Comparison of ENCODE assay signal across 8 cellular contexts in genomic region chr3:49166752-49167556, GRCh38. TPM values are rescaled to one million over a fixed set of nuclear protein-coding genes. Genes with fewer than 3 reads are reported as not detected.
DNase-seq lines count a peak whose midpoint lies in the region; ATAC-seq, FAIRE-seq and TF ChIP-seq lines count a peak whose summit lies in the region.

No MANE protein-coding gene starts in this region.

- peak in 1 of 2 donors; percentile 11 for TF ChIP-seq RAD21 in liver (IDR thresholded peaks at IDR 0.05)

- H3K4me1 ChIP-seq in astrocyte (ENCODE audit: insufficient read depth, low read length), result peaks cover 23% of the 10 kb centered on the region
- peaks cover 18 to 46% (median 40%) of the 10 kb centered on the region in 4 donors for H3K4me1 ChIP-seq in liver (ENCODE audit: control insufficient read depth in 4 of 4, insufficient read depth in 4 of 4, low read length in 3 of 4)
- H3K4me1 ChIP-seq in tibial nerve, result peaks cover 0 to 54% (median 14%) of the 10 kb centered on the region in 4 donors

- TF ChIP-seq CTCF in astrocyte (IDR thresholded peaks at IDR 0.05; ENCODE audit: insufficient read depth, low read depth, low read length), result no peak
- TF ChIP-seq CTCF in liver (IDR thresholded peaks at IDR 0.05; ENCODE audit: low read depth, low read length, missing input control), result no peak
- TF ChIP-seq CTCF in tibial nerve (IDR thresholded peaks at IDR 0.05), result no peak

- no peak overlapping the region for H3K27ac Mint-ChIP-seq in activated T-cell treated with anti-CD3 and anti-CD28 coated beads, Interleukin-2, amount 50 U/mL, for 72 hours
- no peak overlapping the region for H3K27ac Mint-ChIP-seq in astrocyte (ENCODE audit: unreplicated experiment)

- peak overlapping the region; percentile 80 to 89 for H3K4me3 Mint-ChIP-seq in activated T-cell treated with anti-CD3 and anti-CD28 coated beads, Interleukin-2, amount 50 U/mL, for 72 hours
- H3K4me3 Mint-ChIP-seq in astrocyte (ENCODE audit: unreplicated experiment), result peak overlapping the region; percentile 88

- no peaks in the 10 kb centered on the region for H3K9me3 ChIP-seq in astrocyte (ENCODE audit: insufficient read depth, low read depth, low read length)
- H3K9me3 ChIP-seq in liver (ENCODE audit: control insufficient read depth in 4 of 4, low read length in 3 of 4), result no peaks in the 10 kb centered on the region
- H3K9me3 ChIP-seq in tibial nerve, result no peaks in the 10 kb centered on the region

- peak overlapping the region; percentile 97 for H2AFZ ChIP-seq in astrocyte (ENCODE audit: low read depth, low read length)

- FAIRE-seq in astrocyte (lab: Jason Lieb, UNC), result no peak

- no peak for ATAC-seq in activated T-cell treated with anti-CD3 and anti-CD28 coated beads, Interleukin-2, amount 50 U/mL, for 72 hours (replicated peaks in 1 of 2)
- ATAC-seq in HG03571 (IDR thresholded peaks at IDR 0.05; ENCODE audit: unreplicated experiment), result no peak

- WGBS in liver, result 80% methylated on average over 6 of the region's 6 CpGs
- WGBS in tibial nerve, 2 donors, result 89% methylated on average over 6 of the region's 6 CpGs

- TF ChIP-seq EP300 in tibial nerve (IDR thresholded peaks at IDR 0.05), result no peak

- H3K27ac ChIP-seq in astrocyte (ENCODE audit: low read depth, low read length) (no peak overlapping the region), liver (ENCODE audit: low read depth in 1 of 2, low read length in 2 of 2) (peak overlapping the region; percentile 30 to 60), tibial nerve (peak overlapping the region; percentile 86 to 95 (median 92))

- peaks cover 6 to 10% of the 10 kb centered on the region in 2 donors for H3K36me3 Mint-ChIP-seq in activated T-cell treated with anti-CD3 and anti-CD28 coated beads, Interleukin-2, amount 50 U/mL, for 72 hours (ENCODE audit: insufficient read depth in 2 of 2)
- peaks cover 9% of the 10 kb centered on the region for H3K36me3 Mint-ChIP-seq in astrocyte (ENCODE audit: low read depth, unreplicated experiment)

- H3K36me3 ChIP-seq in astrocyte (ENCODE audit: insufficient read depth, low read length) (peaks cover 6% of the 10 kb centered on the region), liver (ENCODE audit: control insufficient read depth in 4 of 4, insufficient read depth in 3 of 4, low read depth in 1 of 4, low read length in 3 of 4) (peaks cover 0 to 14% (median 12%) of the 10 kb centered on the region in 4 donors), tibial nerve (peaks cover 0 to 23% (median 0%) of the 10 kb centered on the region in 3 donors)

- no peaks in the 10 kb centered on the region for H3K27me3 Mint-ChIP-seq in activated T-cell treated with anti-CD3 and anti-CD28 coated beads, Interleukin-2, amount 50 U/mL, for 72 hours (ENCODE audit: low read depth)
- no peaks in the 10 kb centered on the region for H3K27me3 Mint-ChIP-seq in astrocyte (ENCODE audit: low read depth, unreplicated experiment)

- TF ChIP-seq POLR2A in tibial nerve (IDR thresholded peaks at IDR 0.05), result no peak

- peaks cover 14% of the 10 kb centered on the region for H4K20me1 ChIP-seq in astrocyte (ENCODE audit: insufficient read depth, low read length)

- H3K79me2 ChIP-seq in astrocyte (ENCODE audit: insufficient read depth, low read length), result peaks cover 30% of the 10 kb centered on the region

- H3K4me3 ChIP-seq in astrocyte (ENCODE audit: insufficient read depth, low read depth, low read length) (peak overlapping the region; percentile 72), liver (ENCODE audit: low read depth in 1 of 3, low read length in 3 of 3) (peak overlapping the region in 2 of 3 donors; percentile 91 to 96), tibial nerve (peak overlapping the region; percentile 80 to 96 (median 92))

- H3K4me2 ChIP-seq in astrocyte (ENCODE audit: low read length), result peak overlapping the region; percentile 86

- peak in 1 of 2 donors; percentile 15 for DNase-seq in activated T-cell treated with anti-CD3 and anti-CD28 coated beads, Interleukin-2, amount 50 U/mL, for 72 hours
- DNase-seq in activated T-cell treated with anti-CD3 and anti-CD28 coated beads for 4 hours (no peak), astrocyte (ENCODE audit: low read depth) (no peak), tibial nerve (ENCODE audit: low spot score in 2 of 2) (no peak), AG20443 (ENCODE audit: low spot score) (no peak), NCI-H748 (lab: John Stamatoyannopoulos, UW; ENCODE audit: unreplicated experiment) (no peak)

- H3K9ac ChIP-seq in astrocyte (ENCODE audit: low read length) (peak overlapping the region; percentile 89), liver (ENCODE audit: low read depth in 1 of 2, low read length in 2 of 2) (no peak overlapping the region)

- peaks cover 49% of the 10 kb centered on the region for H3K4me1 Mint-ChIP-seq in activated T-cell treated with anti-CD3 and anti-CD28 coated beads, Interleukin-2, amount 50 U/mL, for 72 hours (ENCODE audit: low read depth)
- H3K4me1 Mint-ChIP-seq in astrocyte (ENCODE audit: low read depth, unreplicated experiment), result peaks cover 11% of the 10 kb centered on the region

- no peaks in the 10 kb centered on the region for H3K27me3 ChIP-seq in astrocyte (ENCODE audit: insufficient read depth, low read length)
- H3K27me3 ChIP-seq in liver (ENCODE audit: control insufficient read depth in 4 of 4, insufficient read depth in 4 of 4, low read length in 3 of 4), result no peaks in the 10 kb centered on the region
- H3K27me3 ChIP-seq in tibial nerve, result no peaks in the 10 kb centered on the region

- H3K9me3 Mint-ChIP-seq in activated T-cell treated with anti-CD3 and anti-CD28 coated beads, Interleukin-2, amount 50 U/mL, for 72 hours, result no peaks in the 10 kb centered on the region
- H3K9me3 Mint-ChIP-seq in astrocyte (ENCODE audit: unreplicated experiment), result no peaks in the 10 kb centered on the region

TF ChIP-seq in liver, 16 proteins besides CTCF, POLR2A, EP300 and RAD21 (continues in another document):
- TF ChIP-seq RXRA (IDR thresholded peaks at IDR 0.05) (peak; percentile 69 to 71), MAX (IDR thresholded peaks at IDR 0.05) (no peak), YY1 (IDR thresholded peaks at IDR 0.05) (no peak), FOXA2 (IDR thresholded peaks at IDR 0.05) (no peak), JUND (IDR thresholded peaks at IDR 0.05) (peak in 1 of 2 donors; percentile 36), ZBTB33 (IDR thresholded peaks at IDR 0.05) (no peak), EGR1 (IDR thresholded peaks at IDR 0.05; ENCODE audit: low read depth in 2 of 2) (no peak), HNF4A (conservative IDR thresholded peaks at IDR 0.05) (peak; percentile 94), SP1 (IDR thresholded peaks at IDR 0.05) (peak; percentile 83)

RNA-seq across cellular contexts. Expression of gene CCDC71, which starts 0.8 kb away (rescaled TPM):
- total RNA-seq in activated T-cell treated with anti-CD3 and anti-CD28 coated beads, Interleukin-2, amount 50 U/mL, for 72 hours, result 10 to 100 TPM; 15.7 to 16.8 TPM
- total RNA-seq in astrocyte (18.5 and 20.5 TPM in 2 replicates), liver (10 to 100 TPM in 1 of 2 donors, 1 to 10 TPM in 1; 6.1 to 10.4 TPM), tibial nerve (10 to 100 TPM; 30.4 to 38.3 (median 36.3) TPM)
- polyA plus RNA-seq in liver, result 10 to 100 TPM in 1 of 2 donors, 1 to 10 TPM in 1; 1.1 to 10.7 TPM

RNA-seq across cellular contexts. Expression of gene KLHDC8B, which starts 4.4 kb away (rescaled TPM):
- total RNA-seq in activated T-cell treated with anti-CD3 and anti-CD28 coated beads, Interleukin-2, amount 50 U/mL, for 72 hours, result 1 to 10 TPM; 3.0 to 5.4 TPM
- total RNA-seq in astrocyte (30.2 and 31.6 TPM in 2 replicates), liver (10 to 100 TPM in 1 of 2 donors, 1 to 10 TPM in 1; 9.2 to 17.1 TPM), tibial nerve (10 to 100 TPM; 20.8 to 33.1 (median 29.7) TPM)
- polyA plus RNA-seq in liver, result 1 to 10 TPM; 8.1 to 9.6 TPM

RNA-seq across cellular contexts. Expression of gene LAMB2, which starts 34.1 kb away (rescaled TPM):
- total RNA-seq in activated T-cell treated with anti-CD3 and anti-CD28 coated beads, Interleukin-2, amount 50 U/mL, for 72 hours, result 1 to 10 TPM in 1 of 2 donors, under 1 TPM in 1; 0.39 to 1.7 TPM
- total RNA-seq in astrocyte, result 344 and 391 TPM in 2 replicates
- 100 to 1,000 TPM; 134 TPM for total RNA-seq in liver
- 100 to 1,000 TPM in 1 of 2 donors, 10 to 100 TPM in 1; 87.6 to 172 TPM for polyA plus RNA-seq in liver
- 100 to 1,000 TPM; 589 to 844 (median 649) TPM for total RNA-seq in tibial nerve

RNA-seq across cellular contexts. Expression of gene USP19, which starts 46.3 kb away (rescaled TPM):
- total RNA-seq in activated T-cell treated with anti-CD3 and anti-CD28 coated beads, Interleukin-2, amount 50 U/mL, for 72 hours, result 10 to 100 TPM; 65.5 to 92.2 TPM
- total RNA-seq in astrocyte (28.7 and 31.7 TPM in 2 replicates), liver (10 to 100 TPM; 36.4 to 39.6 TPM), tibial nerve (100 to 1,000 TPM in 1 of 4 donors, 10 to 100 TPM in 3; 72.3 to 113 (median 83.6) TPM)
- polyA plus RNA-seq in liver, result 10 to 100 TPM in 1 of 2 donors, 1 to 10 TPM in 1; 8.1 to 18.3 TPM

Comparison
In these comparisons a context has a peak if more than half of its experiments do, and no peak if none do; other contexts are left out.
1. RNA of gene LAMB2, which starts 34.1 kb away (total RNA-seq): 589 to 844 TPM in tibial nerve, 344 to 391 TPM in astrocyte and 134 TPM in liver; 0.39 to 1.7 TPM in activated T-cell treated with anti-CD3 and anti-CD28 coated beads, Interleukin-2, amount 50 U/mL, for 72 hours; every median in the first group is over 10 times any median in the second.
2. Peak in every context shown above with its lines, with median percentiles within 50 percentile points of each other: H3K4me3 ChIP-seq.